In genomic region chr12:11968516-11968915, GRCh38 we compare ENCODE assay signal across 25 cellular contexts.
"Had no signal": no experiment of that assay in that cellular context is flagged by ENCODE, and none has a peak within 500 bp of the region (broad histone marks: within the 10 kb centered on the region; RNA-seq: fewer than 3 reads in every experiment).

No MANE protein-coding gene starts in this region.

- H3K4me2 ChIP-seq: KMS-11 had no signal

- DNase-seq: activated CD4-positive, alpha-beta T cell treated with anti-CD3 and anti-CD28 coated beads, Interleukin-2, amount 10 ng/mL, durations not matched to agents 24 days and 14 days; activated CD4-positive, alpha-beta T cell treated with anti-CD3 and anti-CD28 coated beads, Interleukin-2, amount 50 U/mL, for 4 hours; activated CD8-positive, alpha-beta T cell treated with anti-CD3 and anti-CD28 coated beads for 36 hours; activated effector memory CD4-positive, alpha-beta T cell treated with anti-CD3 and anti-CD28 coated beads, Interleukin-2, amount 50 U/mL, for 16 hours; activated naive CD4-positive, alpha-beta T cell treated with Interleukin-2 at 50 U/mL for 16 hours; activated T-cell treated with anti-CD3 and anti-CD28 coated beads, Interleukin-2, amount 50 U/mL, for 1 hour; activated T-cell treated with anti-CD3 and anti-CD28 coated beads, Interleukin-2, amount 50 U/mL, for 72 hours; amniotic stem cell; aorta; brain microvascular endothelial cell; central memory CD4-positive, alpha-beta T cell; NCI-H1105; NCI-H1417 treated with DMSO at 0.1 percent for 48 hours; NCI-H187 treated with DMSO at 0.1 percent for 48 hours; NCI-H2081; NCI-H510A; NCI-H526; NCI-H748 treated with DMSO at 0.1 percent for 48 hours; OCI-M1; Right ventricle myocardium superior had no signal

- H3K4me3 ChIP-seq: SK-N-MC had no signal

- H3K9ac ChIP-seq: KMS-11 had no signal

- H3K36me3 ChIP-seq: brain microvascular endothelial cell had no signal

- H3K27me3 ChIP-seq: brain microvascular endothelial cell had no signal

- H3K27ac ChIP-seq: brain microvascular endothelial cell, KMS-11, SK-N-MC had no signal

- ATAC-seq: activated CD8-positive, alpha-beta T cell treated with anti-CD3 and anti-CD28 coated beads for 36 hours; activated T-cell treated with anti-CD3 and anti-CD28 coated beads, Interleukin-2, amount 50 U/mL, for 72 hours; activated T-helper 17 cell treated with anti-CD3 and anti-CD28 coated beads, Interleukin-2, amount 50 U/mL, for 72 hours had no signal

- FAIRE-seq: colon, TTC549 had no signal
